21 cellular contexts compared by ENCODE assay signal in the genomic region with DNA sequence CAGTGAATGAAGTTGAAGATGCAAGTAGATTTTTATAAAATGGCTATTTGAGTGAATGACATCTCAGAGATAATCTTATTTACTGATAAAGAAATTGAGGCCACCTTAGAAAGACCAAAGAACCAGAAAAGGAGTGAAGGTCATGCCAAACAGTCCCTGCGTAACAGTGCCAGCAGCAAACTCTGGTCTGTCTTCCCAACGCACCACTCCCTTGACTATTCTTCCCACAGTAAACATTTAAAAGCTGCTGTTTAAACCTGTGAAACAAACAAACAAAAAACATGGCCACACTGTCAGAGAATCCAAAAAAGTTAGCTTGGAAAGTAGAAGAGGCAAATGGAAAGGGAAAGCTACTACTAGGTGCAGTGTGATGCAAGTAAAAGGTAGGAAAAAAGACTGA. TPM values are rescaled to one million over a fixed set of nuclear protein-coding genes. Genes with fewer than 3 reads are reported as not detected.
DNase-seq lines count a peak whose midpoint lies in the region; ATAC-seq, FAIRE-seq and TF ChIP-seq lines count a peak whose summit lies in the region.
"Had no signal": no experiment of that assay in that cellular context is flagged by ENCODE, and none has a peak within 500 bp of the region (broad histone marks: within the 10 kb centered on the region; RNA-seq: fewer than 3 reads in every experiment).

No MANE protein-coding gene starts in this region.

- H3K27me3 ChIP-seq in DND-41 (ENCODE audit: insufficient read depth, low read length, poor library complexity) (no peaks in the 10 kb centered on the region), adrenal gland (no peaks in the 10 kb centered on the region)
- no peaks in the 10 kb centered on the region for H3K27me3 ChIP-seq in naive thymus-derived CD4-positive, alpha-beta T cell (ENCODE audit: control insufficient read depth in 2 of 2, insufficient read depth in 2 of 2, low read length in 2 of 2)
- H3K27me3 ChIP-seq: ovary had no signal

- peak overlapping the region in 4 of 9 donors; percentile 17 to 93 (median 92) for H3K27ac Mint-ChIP-seq in naive thymus-derived CD4-positive, alpha-beta T cell

- no peaks in the 10 kb centered on the region for H3K27me3 Mint-ChIP-seq in naive thymus-derived CD4-positive, alpha-beta T cell

- no peak for FAIRE-seq in A549 (lab: Jason Lieb, UNC)
- FAIRE-seq: D721Med, G401.6, GM12878 had no signal

- POLR2A ChIA-PET in A549 (lab: Yijun Ruan, JAX) (no interaction called here), HEK293T (lab: Yijun Ruan, JAX) (no interaction called here)
- POLR2A ChIA-PET in naive thymus-derived CD4-positive, alpha-beta T cell (lab: Charles Lee) = no interaction called here

- 28% methylated on average over 2 of the region's 2 CpGs for whole genome bisulfite sequencing in A549 (ENCODE audit: missing lambda C conversion rate)
- 41 to 54% (median 46%) methylated on average over 2 of the region's 2 CpGs for WGBS in adrenal gland, 4 donors

- TF ChIP-seq POLR2A in A549 (IDR thresholded peaks at IDR 0.05; ENCODE audit: low read length) (no peak), adrenal gland (IDR thresholded peaks at IDR 0.05) (peak in 1 of 2 donors; percentile 51)

- no peaks in the 10 kb centered on the region for H3K9me3 ChIP-seq in A549
- no peaks in the 10 kb centered on the region for H3K9me3 ChIP-seq in DND-41 (ENCODE audit: insufficient read depth, low read length, severe bottlenecking)
- H3K9me3 ChIP-seq in adrenal gland (replicated peaks in 1 of 3) = no peaks in the 10 kb centered on the region
- H3K9me3 ChIP-seq in naive thymus-derived CD4-positive, alpha-beta T cell (ENCODE audit: control insufficient read depth in 2 of 3, low read length in 3 of 3) = no peaks in the 10 kb centered on the region
- H3K9me3 ChIP-seq: ovary had no signal

- TF ChIP-seq EP300 in A549 (IDR thresholded peaks at IDR 0.05) = no peak

- H3K4me3 Mint-ChIP-seq in naive thymus-derived CD4-positive, alpha-beta T cell = peak overlapping the region in 7 of 10 donors; percentile 2 to 95 (median 40)

- H3K36me3 ChIP-seq in DND-41 (ENCODE audit: insufficient read depth, low read length) (no peaks in the 10 kb centered on the region; the same call in 1 of the 2 replicates), adrenal gland (replicated peaks in 1 of 2) (no peaks in the 10 kb centered on the region)
- peaks cover 0 to 3% (median 0%) of the 10 kb centered on the region in 3 experiments for H3K36me3 ChIP-seq in naive thymus-derived CD4-positive, alpha-beta T cell (ENCODE audit: control insufficient read depth in 2 of 3, insufficient read depth in 3 of 3, low read length in 3 of 3)
- H3K36me3 ChIP-seq: ovary had no signal

- intact Hi-C loops in adrenal gland (cut with DNase I) = no loop called here
- intact Hi-C loops in naive thymus-derived CD4-positive, alpha-beta T cell (cut with micrococcal nuclease) = no loop called here

- TF ChIP-seq CTCF in A549 (IDR thresholded peaks at IDR 0.05) (no peak), DND-41 (IDR thresholded peaks at IDR 0.05; ENCODE audit: borderline replicate concordance, extremely low read depth, low read length, poor library complexity, severe bottlenecking) (no peak), adrenal gland (IDR thresholded peaks at IDR 0.05) (no peak)

- H3K27ac ChIP-seq in A549 (peak overlapping the region; percentile 1 to 27; a peak in 3 of 6 replicates), DND-41 (ENCODE audit: low read length) (no peak overlapping the region), adrenal gland (peak overlapping the region in 4 of 5 donors; percentile 23 to 90 (median 53))
- no peak overlapping the region for H3K27ac ChIP-seq in naive thymus-derived CD4-positive, alpha-beta T cell (ENCODE audit: low read depth, low read length)
- H3K27ac ChIP-seq: HL-60, ovary had no signal

- H3K4me2 ChIP-seq in A549 (peak overlapping the region; percentile 80), DND-41 (ENCODE audit: insufficient read depth, low read length) (no peak overlapping the region)

- H4K20me1 ChIP-seq in DND-41 (ENCODE audit: insufficient read depth, low read length) = peaks cover 28% of the 10 kb centered on the region; the same call in 1 of the 2 replicates

- peaks cover 0 to 5% (median 0%) of the 10 kb centered on the region in 5 donors for H3K36me3 Mint-ChIP-seq in naive thymus-derived CD4-positive, alpha-beta T cell

- ATAC-seq in A549 (no peak), DND-41 (ENCODE audit: insufficient read depth, low read depth) (no peak)
- no peak for ATAC-seq in naive thymus-derived CD4-positive, alpha-beta T cell
- ATAC-seq: GM12878 had no signal

- H3K9me3 Mint-ChIP-seq in naive thymus-derived CD4-positive, alpha-beta T cell = no peaks in the 10 kb centered on the region

- H3K9ac ChIP-seq in DND-41 (ENCODE audit: low read depth, low read length) = no peak overlapping the region

- peaks cover 25 to 47% (median 38%) of the 10 kb centered on the region in 7 donors for H3K4me1 Mint-ChIP-seq in naive thymus-derived CD4-positive, alpha-beta T cell

- TF ChIP-seq RAD21 in A549 (conservative IDR thresholded peaks at IDR 0.05 in 1 of 2, IDR thresholded peaks at IDR 0.05 in 1 of 2) = no peak

- H3K4me1 ChIP-seq in A549 (peaks cover 35% of the 10 kb centered on the region), DND-41 (ENCODE audit: insufficient read depth, low read length) (peaks cover 35% of the 10 kb centered on the region), adrenal gland (replicated peaks in 1 of 2) (peaks cover 11 to 29% of the 10 kb centered on the region in 2 donors)
- H3K4me1 ChIP-seq in naive thymus-derived CD4-positive, alpha-beta T cell (ENCODE audit: control insufficient read depth in 2 of 2, insufficient read depth in 2 of 2, low read length in 2 of 2) = peaks cover 15 to 27% of the 10 kb centered on the region in 2 donors

- H3K4me3 ChIP-seq in A549 (no peak overlapping the region), DND-41 (ENCODE audit: low read depth in 1 of 2, low read length in 2 of 2) (no peak overlapping the region), adrenal gland (peak overlapping the region in 2 of 4 donors; percentile 10 to 24)
- no peak overlapping the region for H3K4me3 ChIP-seq in naive thymus-derived CD4-positive, alpha-beta T cell (ENCODE audit: low read length)
- H3K4me3 ChIP-seq: GM12878, ovary had no signal

- H2AFZ ChIP-seq in DND-41 (ENCODE audit: low read depth, low read length) = peak overlapping the region; percentile 64

- H3K79me2 ChIP-seq in DND-41 (ENCODE audit: insufficient read depth, low read length) = peaks cover 36% of the 10 kb centered on the region

- DNase-seq in A549 (ENCODE audit: low read depth in 1 of 2, low spot score in 1 of 2) (peak in 1 of 2 experiments; percentile 4), DND-41 (no peak), adrenal gland (peak in 6 of 7 donors; percentile 32 to 65 (median 44)), HEK293T (ENCODE audit: extremely low spot score) (no peak), NCI-H524 (lab: John Stamatoyannopoulos, UW) (no peak), NCI-H128 (lab: John Stamatoyannopoulos, UW; ENCODE audit: unreplicated experiment) (no peak)
- no peak for DNase-seq in naive thymus-derived CD4-positive, alpha-beta T cell
- DNase-seq: activated T-cell treated with anti-CD3 and anti-CD28 coated beads, Interleukin-2, amount 50 U/mL, for 1 hour; central memory CD4-positive, alpha-beta T cell; effector memory CD4-positive, alpha-beta T cell; GOT3; KBM-7; kidney glomerular epithelial cell; NCI-H2029 treated with DMSO at 0.1 percent for 48 hours; NCI-H526; ovary; stimulated activated CD4-positive, alpha-beta T cell treated with anti-CD3 and anti-CD28 coated beads, Interleukin-4, amount 100 ng/mL, for 24 hours had no signal

- CTCF ChIA-PET in A549 (lab: Yijun Ruan, JAX) (no interaction called here), HEK293T (lab: Yijun Ruan, JAX) (no interaction called here)
- CTCF ChIA-PET in naive thymus-derived CD4-positive, alpha-beta T cell (lab: Charles Lee) = no interaction called here

TF ChIP-seq in A549, 52 proteins besides CTCF, POLR2A, EP300 and RAD21 (continues in another document):
- TF ChIP-seq HOXB13 (CRISPR knock-in tag; IDR thresholded peaks at IDR 0.05; ENCODE audit: low read depth) = no peak
- no peak for TF ChIP-seq TFCP2L1 (CRISPR knock-in tag; IDR thresholded peaks at IDR 0.05)

TF ChIP-seq in HEK293T, 16 proteins besides CTCF, POLR2A, EP300 and RAD21 (continues in another document):
- TF ChIP-seq LEF1 (IDR thresholded peaks at IDR 0.05; ENCODE audit: borderline replicate concordance) = no peak
- TF ChIP-seq BHLHE40 (IDR thresholded peaks at IDR 0.05; ENCODE audit: borderline replicate concordance) = no peak
- TF ChIP-seq HDGF (IDR thresholded peaks at IDR 0.05; ENCODE audit: borderline replicate concordance) = no peak

RNA-seq across cellular contexts. Expression of gene PRPF39, which starts 1.5 kb away (rescaled TPM):
- polyA plus RNA-seq in A549 (2011; rRNA removed) = 47.3 and 57.5 TPM in 2 replicates
- 11.9 and 12.0 TPM in 2 replicates for polyA plus RNA-seq in A549 (2012; cell fraction: cytosol; rRNA removed)
- polyA plus RNA-seq in A549 (2012; cell fraction: nucleus; rRNA removed) = 33.5 and 34.5 TPM in 2 replicates
- polyA plus RNA-seq in A549 (2017; fragmentation: RNase III; extraction: RNeasy Plus Mini Kit Qiagen cat#74134 plus additional on column Dnase treatment) = 24.4 to 25.5 TPM (median 24.5 TPM) in 3 replicates
- polyA minus RNA-seq in A549 (2011; rRNA and poly(A)+ RNA removed) = 37.6 and 60.2 TPM in 2 replicates
- total RNA-seq in adrenal gland = 10 to 100 TPM in 6 of 8 donors, 1 to 10 TPM in 2; 6.5 to 52.5 (median 34.7) TPM
- polyA plus RNA-seq in adrenal gland = 10 to 100 TPM; 32.6 to 76.0 (median 53.9) TPM
- total RNA-seq in naive thymus-derived CD4-positive, alpha-beta T cell = 10 to 100 TPM; 46.2 to 81.8 (median 58.4) TPM
- 10 to 100 TPM; 10.5 to 13.7 TPM for polyA plus RNA-seq in naive thymus-derived CD4-positive, alpha-beta T cell

RNA-seq across cellular contexts. Expression of gene FKBP3, which starts 51.9 kb away (rescaled TPM):
- 106 and 202 TPM in 2 replicates for polyA plus RNA-seq in A549 (2011; rRNA removed)
- 39.9 and 52.1 TPM in 2 replicates for polyA plus RNA-seq in A549 (2012; cell fraction: cytosol; rRNA removed)
- 11.7 and 17.5 TPM in 2 replicates for polyA plus RNA-seq in A549 (2012; cell fraction: nucleus; rRNA removed)
- polyA plus RNA-seq in A549 (2017; fragmentation: RNase III; extraction: RNeasy Plus Mini Kit Qiagen cat#74134 plus additional on column Dnase treatment) = 155 to 159 TPM (median 158 TPM) in 3 replicates
- polyA minus RNA-seq in A549 (2011; rRNA and poly(A)+ RNA removed) = 7.6 and 9.9 TPM in 2 replicates
- total RNA-seq in adrenal gland = 10 to 100 TPM; 15.7 to 53.7 (median 42.8) TPM
- 100 to 1,000 TPM in 2 of 3 donors, 10 to 100 TPM in 1; 99.6 to 146 (median 105) TPM for polyA plus RNA-seq in adrenal gland
- total RNA-seq in naive thymus-derived CD4-positive, alpha-beta T cell = 10 to 100 TPM; 31.7 to 66.2 (median 55.4) TPM
- polyA plus RNA-seq in naive thymus-derived CD4-positive, alpha-beta T cell = 10 to 100 TPM; 48.9 to 82.6 TPM

RNA-seq across cellular contexts. Expression of gene FANCM, which starts 53.3 kb away (rescaled TPM):
- polyA plus RNA-seq in A549 (2011; rRNA removed) (5.7 and 8.8 TPM in 2 replicates), A549 (2017; fragmentation: RNase III; extraction: RNeasy Plus Mini Kit Qiagen cat#74134 plus additional on column Dnase treatment) (5.7 to 7.0 TPM (median 6.1 TPM) in 3 replicates), adrenal gland (1 to 10 TPM; 4.1 to 8.8 (median 5.7) TPM)
- 2.1 TPM in 2 replicates for polyA plus RNA-seq in A549 (2012; cell fraction: cytosol; rRNA removed)
- polyA plus RNA-seq in A549 (2012; cell fraction: nucleus; rRNA removed) = 3.0 and 4.2 TPM in 2 replicates
- 11.6 and 12.3 TPM in 2 replicates for polyA minus RNA-seq in A549 (2011; rRNA and poly(A)+ RNA removed)
- total RNA-seq in adrenal gland = 10 to 100 TPM in 2 of 8 donors, 1 to 10 TPM in 6; 2.1 to 20.9 (median 6.0) TPM
- total RNA-seq in naive thymus-derived CD4-positive, alpha-beta T cell = 10 to 100 TPM in 2 of 5 experiments, 1 to 10 TPM in 3; 9.1 to 12.3 (median 9.8) TPM
- polyA plus RNA-seq in naive thymus-derived CD4-positive, alpha-beta T cell = 1 to 10 TPM; 6.9 to 9.0 TPM

Comparison
In these comparisons a context has a peak if more than half of its experiments do, and no peak if none do; other contexts are left out.
1. DNase-seq: peak in adrenal gland (6 of 7); none in DND-41 (single experiment), naive thymus-derived CD4-positive, alpha-beta T cell (0 of 9), HEK293T (single experiment), NCI-H524 (0 of 2) and NCI-H128 (single experiment).
2. H3K27ac ChIP-seq: peak in A549 (2 of 2) and adrenal gland (4 of 5); none in DND-41 (single experiment) and naive thymus-derived CD4-positive, alpha-beta T cell (single experiment).